ENCODE assay signal across 8 cellular contexts in the genomic region with DNA sequence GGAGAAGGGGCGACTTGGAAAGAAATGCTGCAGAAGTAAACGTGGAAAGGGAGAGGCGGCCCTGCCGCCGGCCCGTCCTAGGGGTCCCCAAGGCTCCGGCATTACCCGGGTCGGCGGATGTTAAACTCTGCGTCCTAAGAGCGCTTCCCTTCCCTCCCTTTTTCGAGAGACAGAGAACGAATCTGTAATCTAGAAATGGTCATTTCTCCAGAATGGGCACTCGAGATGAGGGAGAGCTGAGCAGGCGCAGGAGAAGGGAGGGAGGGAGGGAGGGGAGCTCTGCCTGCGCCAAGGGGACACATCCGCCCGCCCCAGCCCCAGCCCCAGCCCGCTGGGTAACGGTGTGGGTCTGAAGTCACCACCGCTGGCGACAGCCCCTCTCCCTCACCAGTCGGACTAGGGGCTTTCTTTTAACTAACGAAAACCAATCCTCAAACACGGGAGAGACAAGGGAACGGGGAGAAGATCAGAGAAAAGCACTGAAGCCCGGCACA. TPM values are rescaled to one million over a fixed set of nuclear protein-coding genes. Genes with fewer than 3 reads are reported as not detected.
DNase-seq lines count a peak whose midpoint lies in the region; ATAC-seq and TF ChIP-seq lines count a peak whose summit lies in the region.

No MANE protein-coding gene starts in this region.

- H3F3A ChIP-seq in PC-9 (ENCODE audit: insufficient read depth, low read depth) = peaks cover 9% of the 10 kb centered on the region; the same call in 1 of the 2 replicates

- no peaks in the 10 kb centered on the region for H3K27me3 ChIP-seq in PC-9 (ENCODE audit: insufficient read depth, low read depth)
- peaks cover 0 to 33% (median 0%) of the 10 kb centered on the region in 45 donors for H3K27me3 ChIP-seq in dorsolateral prefrontal cortex
- no peaks in the 10 kb centered on the region for H3K27me3 ChIP-seq in muscle layer of duodenum (ENCODE audit: low read depth, low read length)

- DNase-seq in GM12865 (ENCODE audit: low read depth) (no peak), PC-9 (peak in 1 of 2 experiments; percentile 28), dorsolateral prefrontal cortex (peak in 5 of 10 donors; percentile 38 to 58 (median 51)), NOMO-1 (lab: John Stamatoyannopoulos, UW; ENCODE audit: unreplicated experiment in 2 of 2) (no peak)

- ATAC-seq in GM21360 (IDR thresholded peaks at IDR 0.05; ENCODE audit: unreplicated experiment) (no peak), HG02571 (IDR thresholded peaks at IDR 0.05; ENCODE audit: unreplicated experiment) (no peak), HG02588 (IDR thresholded peaks at IDR 0.05; ENCODE audit: unreplicated experiment) (no peak)

- H3K36me3 ChIP-seq in PC-9 (ENCODE audit: low read depth) (no peaks in the 10 kb centered on the region), muscle layer of duodenum (ENCODE audit: control insufficient read depth in 1 of 2, insufficient read depth in 2 of 2, low read length in 2 of 2) (peaks cover 0 to 5% of the 10 kb centered on the region in 2 donors)

- CTCF ChIA-PET in PC-9 (lab: Charles Lee) = interaction anchor here (0.6 kb wide), 2 partner anchors 127 to 851 kb away, joined by 4 to 5 read pairs; no protein-coding TSS in a partner anchor

- intact Hi-C loops in PC-9 (cut with micrococcal nuclease; ENCODE audit: unreplicated experiment) = loop anchor here (2.0 kb wide), 1 partner anchor 33 kb away; no protein-coding TSS in a partner anchor
- intact Hi-C loops in dorsolateral prefrontal cortex (cut with DNase I) = loop anchor here (5.0 kb wide), 3 partner anchors 42 to 127 kb away; partner anchors contain the start of gene MECP2 (in 1 of the 2)

- no peaks in the 10 kb centered on the region for H3K9me3 ChIP-seq in PC-9 (ENCODE audit: insufficient read depth, low read depth)
- no peaks in the 10 kb centered on the region for H3K9me3 ChIP-seq in muscle layer of duodenum (ENCODE audit: control insufficient read depth in 1 of 2, low read length in 2 of 2)

- H3K4me1 ChIP-seq in PC-9 (replicated peaks; ENCODE audit: insufficient read depth) = peaks cover 13% of the 10 kb centered on the region
- peaks cover 11 to 57% of the 10 kb centered on the region in 2 donors for H3K4me1 ChIP-seq in muscle layer of duodenum (ENCODE audit: control insufficient read depth in 1 of 2, insufficient read depth in 2 of 2, low read length in 2 of 2)

- TF ChIP-seq CTCF in GM12865 (IDR thresholded peaks at IDR 0.05; ENCODE audit: insufficient read depth, low read depth, low read length, missing control alignments) = no peak
- TF ChIP-seq CTCF in PC-9 (conservative IDR thresholded peaks at IDR 0.05) = no peak
- TF ChIP-seq CTCF in dorsolateral prefrontal cortex (IDR thresholded peaks at IDR 0.05 in 54 of 56, conservative IDR thresholded peaks at IDR 0.05 in 2 of 56; ENCODE audit: low read depth in 1 of 56, partially characterized antibody in 56 of 56) = no peak

- H3K4me2 ChIP-seq in PC-9 = peak overlapping the region; percentile 89

- peaks cover 49% of the 10 kb centered on the region for H4K20me1 ChIP-seq in PC-9 (ENCODE audit: insufficient read depth)

- H3K4me3 ChIP-seq in GM12865 (ENCODE audit: low read depth, low read length) (peak overlapping the region; percentile 92), PC-9 (peak overlapping the region; percentile 92; the same call in 1 of the 2 replicates), dorsolateral prefrontal cortex (peak overlapping the region; percentile 33 to 94 (median 76)), muscle layer of duodenum (ENCODE audit: low read depth in 1 of 2, low read length in 2 of 2) (peak overlapping the region; percentile 67 to 76)

- H3K9me2 ChIP-seq in PC-9 (ENCODE audit: insufficient read depth) = no peaks in the 10 kb centered on the region

- H3K27ac ChIP-seq in PC-9 (no peak overlapping the region), dorsolateral prefrontal cortex (peak overlapping the region; percentile 55 to 100 (median 97)), muscle layer of duodenum (ENCODE audit: low read length) (no peak overlapping the region)

- no peak overlapping the region for H2AFZ ChIP-seq in PC-9

- POLR2A ChIA-PET in PC-9 (lab: Charles Lee; ENCODE audit: unreplicated experiment) = no interaction called here

- no TSS peak for BruUV-seq in PC-9 (replicated peaks; lab: Mats Ljungman, UMichigan)

- peaks cover 73% of the 10 kb centered on the region for H3K79me2 ChIP-seq in PC-9 (ENCODE audit: low read depth)

RNA-seq across cellular contexts. Expression of gene HCFC1, which starts 1.7 kb away (rescaled TPM):
- 67.1 and 79.9 TPM in 2 replicates for total RNA-seq in PC-9 (2021)
- 10 to 100 TPM; 41.2 to 97.5 (median 57.4) TPM for total RNA-seq in dorsolateral prefrontal cortex

RNA-seq across cellular contexts. Expression of gene TMEM187, which starts 2.6 kb away (rescaled TPM):
- total RNA-seq in PC-9 (2021) (20.1 and 30.8 TPM in 2 replicates), dorsolateral prefrontal cortex (10 to 100 TPM in 29 of 120 experiments, 1 to 10 TPM in 91; 2.7 to 17.2 (median 8.0) TPM)

RNA-seq across cellular contexts. Expression of gene RENBP, which starts 25.5 kb away (rescaled TPM):
- 6.8 and 6.9 TPM in 2 replicates for total RNA-seq in PC-9 (2021)
- 10 to 100 TPM in 115 of 120 experiments, 1 to 10 TPM in 5; 8.2 to 34.2 (median 16.9) TPM for total RNA-seq in dorsolateral prefrontal cortex

RNA-seq across cellular contexts. Expression of gene NAA10, which starts 35.1 kb away (rescaled TPM):
- 181 and 189 TPM in 2 replicates for total RNA-seq in PC-9 (2021)
- total RNA-seq in dorsolateral prefrontal cortex = 100 to 1,000 TPM in 13 of 120 experiments, 10 to 100 TPM in 107; 57.4 to 119 (median 83.8) TPM

RNA-seq across cellular contexts. Expression of gene ARHGAP4, which starts 43.9 kb away (rescaled TPM):
- total RNA-seq in PC-9 (2021) = 47.0 and 86.0 TPM in 2 replicates
- total RNA-seq in dorsolateral prefrontal cortex = 10 to 100 TPM in 106 of 120 experiments, 1 to 10 TPM in 14; 6.4 to 31.6 (median 14.8) TPM

Comparison
In these comparisons a context has a peak if more than half of its experiments do, and no peak if none do; other contexts are left out.
1. H3K27ac ChIP-seq: peak in dorsolateral prefrontal cortex (59 of 59); none in PC-9 (single experiment) and muscle layer of duodenum (single experiment).
2. Peak in every context shown above with its lines, with median percentiles within 50 percentile points of each other: H3K4me3 ChIP-seq.